Comparison of ENCODE assay signal across 8 cellular contexts in genomic region chr2:63059434-63060078, GRCh38. TPM values are rescaled to one million over a fixed set of nuclear protein-coding genes. Genes with fewer than 3 reads are reported as not detected.
DNase-seq lines count a peak whose midpoint lies in the region; TF ChIP-seq lines count a peak whose summit lies in the region.
"Had no signal": no experiment of that assay in that cellular context is flagged by ENCODE, and none has a peak within 500 bp of the region (broad histone marks: within the 10 kb centered on the region; RNA-seq: fewer than 3 reads in every experiment).

No MANE protein-coding gene starts in this region.

- TF ChIP-seq CTCF in uterus (IDR thresholded peaks at IDR 0.05), result no peak

- DNase-seq in GM03348 (ENCODE audit: low spot score) (peak; percentile 4), KBM-7 (peak; percentile 34), posterior vena cava (ENCODE audit: low spot score) (peak; percentile 66), uterus (no peak), glomerular visceral epithelial cell (ENCODE audit: extremely low spot score) (no peak), LoVo (ENCODE audit: low spot score) (no peak)

- H3K27ac ChIP-seq in esophagus (ENCODE audit: low read depth in 2 of 2, low read length in 1 of 2), result no peak overlapping the region
- no peak overlapping the region for H3K27ac ChIP-seq in uterus

- H3K4me1 ChIP-seq in esophagus (ENCODE audit: control insufficient read depth in 2 of 2, insufficient read depth in 2 of 2, low read length in 1 of 2) (peaks cover 11 to 12% of the 10 kb centered on the region in 2 donors), uterus (peaks cover 0 to 18% of the 10 kb centered on the region in 2 donors)

- TF ChIP-seq POLR2A in uterus (IDR thresholded peaks at IDR 0.05), result no peak

- peaks cover 0 to 20% of the 10 kb centered on the region in 2 donors for H3K9me3 ChIP-seq in esophagus (ENCODE audit: control insufficient read depth in 2 of 2, insufficient read depth in 1 of 2, low read depth in 1 of 2, low read length in 1 of 2)
- H3K9me3 ChIP-seq in uterus, result no peaks in the 10 kb centered on the region

- 9 to 11% methylated on average over 42 to 54 of the region's 54 CpGs for WGBS in esophagus, 2 donors

- H3K36me3 ChIP-seq in esophagus (ENCODE audit: control insufficient read depth in 2 of 2, insufficient read depth in 2 of 2, low read length in 1 of 2) (no peaks in the 10 kb centered on the region), uterus (no peaks in the 10 kb centered on the region)

- in situ Hi-C loops in KBM-7 (cut with MboI; ENCODE audit: low pct_unique_long_range_greater_than_20kb, low sequenced_read_pairs), result no loop called here

- H3K4me3 ChIP-seq in esophagus (ENCODE audit: low read depth in 1 of 2, low read length in 2 of 2), result peak overlapping the region; percentile 13 to 22
- no peak overlapping the region for H3K4me3 ChIP-seq in uterus

- intact Hi-C loops in posterior vena cava (cut with DNase I), result no loop called here
- intact Hi-C loops in uterus (cut with DNase I; ENCODE audit: low total_unique reads), result no loop called here

- H3K27me3 ChIP-seq in esophagus (ENCODE audit: control insufficient read depth in 1 of 2, insufficient read depth in 2 of 2, low read length in 2 of 2) (peaks cover 0 to 32% of the 10 kb centered on the region in 2 donors), uterus (peaks cover 49 to 94% of the 10 kb centered on the region in 2 donors)

RNA-seq across cellular contexts. Expression of gene OTX1, which starts 8.9 kb away (rescaled TPM):
- 1 to 10 TPM in 1 of 2 donors, under 1 TPM in 1; 0.61 to 1.4 TPM for polyA plus RNA-seq in esophagus
- not detected for total RNA-seq in posterior vena cava
- not detected for total RNA-seq in uterus
- total RNA-seq: mononuclear cell had no signal

Comparison
In these comparisons a context has a peak if more than half of its experiments do, and no peak if none do; other contexts are left out.
1. DNase-seq: peak in GM03348 (single experiment), KBM-7 (single experiment) and posterior vena cava (single experiment); none in uterus (0 of 2), glomerular visceral epithelial cell (single experiment) and LoVo (single experiment).
2. H3K4me3 ChIP-seq: peak in esophagus (2 of 2); none in uterus (0 of 2).